ENCODE assay signal across 9 cellular contexts in the genomic region with DNA sequence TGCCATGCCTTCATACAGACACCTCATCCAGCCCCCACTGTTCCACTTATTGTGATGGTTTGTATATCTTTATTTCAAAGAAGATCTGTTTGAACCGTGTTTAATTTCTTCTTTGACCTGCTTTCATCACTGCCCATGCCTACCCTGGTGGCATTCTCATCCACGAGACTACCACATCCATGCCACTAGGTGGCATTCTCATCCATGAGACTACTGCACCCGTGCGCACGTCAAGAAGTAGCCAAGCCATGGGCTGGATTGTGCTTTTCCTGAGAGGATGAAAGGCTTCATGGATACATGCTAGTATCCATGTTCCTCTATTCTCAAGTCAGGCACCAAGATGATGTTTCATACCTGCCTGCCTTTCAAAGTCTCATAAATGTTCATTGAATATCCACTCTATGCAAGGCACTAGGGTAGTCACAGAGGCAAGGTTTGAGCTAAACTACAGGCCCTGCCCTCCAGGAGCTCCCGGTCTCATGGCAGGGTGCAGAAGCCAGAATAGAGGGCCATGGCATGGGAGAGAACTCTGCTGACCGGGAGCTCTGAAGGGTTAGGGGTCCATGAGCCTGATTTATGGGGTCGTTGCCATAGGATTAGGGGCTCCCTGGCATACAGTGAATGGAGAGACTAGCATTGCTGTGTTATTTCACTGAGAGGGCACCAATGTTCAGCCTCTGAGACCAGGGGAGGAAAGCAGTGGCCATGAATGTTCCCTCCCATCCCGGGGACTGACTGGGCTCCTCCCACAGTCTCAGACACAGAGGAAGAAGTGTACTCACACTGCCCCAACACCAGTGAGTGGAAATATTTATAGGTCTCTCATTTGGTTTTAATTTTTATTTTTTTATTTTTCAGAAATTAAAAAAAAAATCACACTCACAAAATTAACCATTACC. TPM values are rescaled to one million over a fixed set of nuclear protein-coding genes. Genes with fewer than 3 reads are reported as not detected.
DNase-seq lines count a peak whose midpoint lies in the region; ATAC-seq and TF ChIP-seq lines count a peak whose summit lies in the region.
"Had no signal": no experiment of that assay in that cellular context is flagged by ENCODE, and none has a peak within 500 bp of the region (broad histone marks: within the 10 kb centered on the region; RNA-seq: fewer than 3 reads in every experiment).

No MANE protein-coding gene starts in this region.

- CTCF ChIA-PET in activated B cell treated with CpG ODN at 0.5 μM for 24 hours (lab: Charles Lee), result interaction anchor here (1.0 kb wide), 1 partner anchor 624 kb away, joined by 4 read pairs; no protein-coding TSS in a partner anchor

- no peak overlapping the region for H2AFZ ChIP-seq in neuronal stem cell (ENCODE audit: low read length)

- H2AK5ac ChIP-seq in neuronal stem cell (ENCODE audit: low read depth, low read length), result no peak overlapping the region

- no peaks in the 10 kb centered on the region for H3K27me3 Mint-ChIP-seq in activated B cell treated with CpG ODN at 0.5 μM for 24 hours

- ATAC-seq in GM21717 (IDR thresholded peaks at IDR 0.05; ENCODE audit: unreplicated experiment) (peak; percentile 92), activated B cell treated with CpG ODN at 0.5 μM for 24 hours (ENCODE audit: low read depth) (peak; percentile 54)

- no peak overlapping the region for H3K23ac ChIP-seq in neuronal stem cell (ENCODE audit: low read depth, low read length, poor library complexity)

- no peak overlapping the region for H2BK12ac ChIP-seq in neuronal stem cell (ENCODE audit: low read length)

- peaks cover 0 to 13% of the 10 kb centered on the region in 2 donors for H3K36me3 ChIP-seq in neuronal stem cell (replicated peaks in 1 of 2; ENCODE audit: control insufficient read depth in 2 of 2, insufficient read depth in 2 of 2, low read length in 2 of 2)

- H3K14ac ChIP-seq in neuronal stem cell (ENCODE audit: low read length), result no peak overlapping the region

- no peaks in the 10 kb centered on the region for H3K9me3 Mint-ChIP-seq in activated B cell treated with CpG ODN at 0.5 μM for 24 hours

- H3K9ac ChIP-seq in neuronal stem cell (ENCODE audit: low read depth, low read length, poor library complexity), result no peak overlapping the region

- H3K79me1 ChIP-seq in neuronal stem cell (ENCODE audit: low read depth, low read length), result no peaks in the 10 kb centered on the region

- H3K4me1 ChIP-seq in neuronal stem cell (ENCODE audit: control insufficient read depth in 2 of 2, insufficient read depth in 1 of 2, low read depth in 1 of 2, low read length in 2 of 2), result no peaks in the 10 kb centered on the region

- H3K4ac ChIP-seq in neuronal stem cell (ENCODE audit: low read length), result no peak overlapping the region

- no peak overlapping the region for H3K27ac Mint-ChIP-seq in activated B cell treated with CpG ODN at 0.5 μM for 24 hours

- no peak for TF ChIP-seq CTCF in activated B cell treated with CpG ODN at 0.5 μM for 24 hours (IDR thresholded peaks at IDR 0.05)
- TF ChIP-seq CTCF in fibroblast of mammary gland (conservative IDR thresholded peaks at IDR 0.05; ENCODE audit: control insufficient read depth, insufficient read depth, low read depth, low read length), result peak; percentile 75

- H3K18ac ChIP-seq in neuronal stem cell (ENCODE audit: low read length), result no peak overlapping the region

- no peak overlapping the region for H3K4me3 Mint-ChIP-seq in activated B cell treated with CpG ODN at 0.5 μM for 24 hours

- H3K27ac ChIP-seq in neuronal stem cell (replicated peaks; ENCODE audit: low read length), result no peak overlapping the region

- no peaks in the 10 kb centered on the region for H3K4me1 Mint-ChIP-seq in activated B cell treated with CpG ODN at 0.5 μM for 24 hours

- no peak overlapping the region for H2BK15ac ChIP-seq in neuronal stem cell (ENCODE audit: low read length)

- H2BK120ac ChIP-seq in neuronal stem cell (ENCODE audit: low read depth, low read length), result no peak overlapping the region

- H4K91ac ChIP-seq in neuronal stem cell (ENCODE audit: low read depth, low read length, poor library complexity), result no peak overlapping the region

- no peak overlapping the region for H2BK5ac ChIP-seq in neuronal stem cell (ENCODE audit: low read length)

- H3K4me3 ChIP-seq in fibroblast of mammary gland (ENCODE audit: control insufficient read depth, low read depth, low read length) (no peak overlapping the region), neuronal stem cell (ENCODE audit: low read length in 2 of 2) (no peak overlapping the region)

- H3K9me3 ChIP-seq in neuronal stem cell (replicated peaks in 1 of 2; ENCODE audit: control insufficient read depth in 2 of 2, insufficient read depth in 1 of 2, low read depth in 1 of 2, low read length in 2 of 2), result peaks cover 0 to 3% of the 10 kb centered on the region in 2 donors

- POLR2A ChIA-PET in activated B cell treated with CpG ODN at 0.5 μM for 24 hours (lab: Charles Lee), result no interaction called here

- H3K4me2 ChIP-seq in neuronal stem cell (ENCODE audit: insufficient read depth, low read length, poor library complexity, severe bottlenecking), result no peak overlapping the region

- intact Hi-C loops in activated B cell treated with CpG ODN at 0.5 μM for 24 hours (cut with micrococcal nuclease), result loop anchor here (1.0 to 5.0 kb wide), 5 partner anchors 399 to 1119 kb away; a partner anchor contains a TSS

- DNase-seq in SIG-M5 treated with dmso at 0.1 percent for 504 hours (lab: John Stamatoyannopoulos, UW; ENCODE audit: unreplicated experiment), result peak; percentile 28
- DNase-seq in SIG-M5 (lab: John Stamatoyannopoulos, UW), result no peak
- DNase-seq in NCI-H1417 treated with DMSO at 0.1 percent for 48 hours (lab: John Stamatoyannopoulos, UW), result peak; percentile 1
- DNase-seq in activated B cell treated with CpG ODN at 0.5 μM for 24 hours, result no peak
- peak; percentile 66 for DNase-seq in fibroblast of mammary gland (ENCODE audit: low read depth)
- peak; percentile 12 for DNase-seq in neuronal stem cell (ENCODE audit: low spot score)
- no peak for DNase-seq in SKM-1 (lab: John Stamatoyannopoulos, UW; ENCODE audit: unreplicated experiment)

- H3K27me3 ChIP-seq in neuronal stem cell (ENCODE audit: control insufficient read depth in 3 of 3, insufficient read depth in 3 of 3, low read depth in 1 of 3, low read length in 3 of 3), result no peaks in the 10 kb centered on the region

- H3K36me3 Mint-ChIP-seq in activated B cell treated with CpG ODN at 0.5 μM for 24 hours (ENCODE audit: low read depth), result peaks cover 27% of the 10 kb centered on the region

- H4K8ac ChIP-seq in neuronal stem cell (ENCODE audit: low read depth, low read length), result no peak overlapping the region

- WGBS in neuronal stem cell (ENCODE audit: extremely low coverage in 2 of 2, insufficient read length in 2 of 2, insufficient replicate concordance in 1 of 2), 2 donors, result no CpG with 5 or more reads among the region's 9 CpGs

RNA-seq across cellular contexts. Expression of a gene that starts 24.8 kb away (rescaled TPM):
- total RNA-seq in activated B cell treated with CpG ODN at 0.5 μM for 24 hours, result 37.5 and 38.4 TPM in 2 replicates
- 22.5 TPM for polyA plus RNA-seq in neuronal stem cell (2013, experiment 1 of 2)
- polyA plus RNA-seq in neuronal stem cell (2013, experiment 2 of 2), result 22.5 TPM

RNA-seq across cellular contexts. Expression of a gene that starts 33.7 kb away (rescaled TPM):
- total RNA-seq in activated B cell treated with CpG ODN at 0.5 μM for 24 hours, result not detected in 2 replicates
- polyA plus RNA-seq in neuronal stem cell (2013, experiment 1 of 2), result not detected
- polyA plus RNA-seq in neuronal stem cell (2013, experiment 2 of 2), result not detected
- total RNA-seq: frontal cortex had no signal

Comparison
In these comparisons a context has a peak if more than half of its experiments do, and no peak if none do; other contexts are left out.
1. DNase-seq: peak in SIG-M5 treated with dmso at 0.1 percent for 504 hours (single experiment), NCI-H1417 treated with DMSO at 0.1 percent for 48 hours (single experiment), fibroblast of mammary gland (single experiment) and neuronal stem cell (single experiment); none in SIG-M5 (single experiment), activated B cell treated with CpG ODN at 0.5 μM for 24 hours (single experiment) and SKM-1 (single experiment).